9 cellular contexts compared by ENCODE assay signal in genomic region chr3:94036909-94037507, GRCh38. TPM values are rescaled to one million over a fixed set of nuclear protein-coding genes. Genes with fewer than 3 reads are reported as not detected.
DNase-seq lines count a peak whose midpoint lies in the region; ATAC-seq, FAIRE-seq and TF ChIP-seq lines count a peak whose summit lies in the region.
"Had no signal": no experiment of that assay in that cellular context is flagged by ENCODE, and none has a peak within 500 bp of the region (broad histone marks: within the 10 kb centered on the region; RNA-seq: fewer than 3 reads in every experiment).

No MANE protein-coding gene starts in this region.

- no peak for TF ChIP-seq POLR2A in HepG2 (IDR thresholded peaks at IDR 0.05; ENCODE audit: insufficient read depth in 1 of 2, low read depth in 2 of 2, low read length in 2 of 2)

- TF ChIP-seq EP300 in HepG2 (IDR thresholded peaks at IDR 0.05; ENCODE audit: low read depth in 2 of 2, low read length in 2 of 2) (no peak), HepG2 (CRISPR knock-in tag; IDR thresholded peaks at IDR 0.05; ENCODE audit: borderline replicate concordance) (no peak)

- no peaks in the 10 kb centered on the region for H3K36me3 Mint-ChIP-seq in activated T-helper 2 cell treated with anti-CD3 and anti-CD28 coated beads, Interferon-gamma antibody, Interleukin-2, Interleukin-4, amounts not matched to agents 10 μg/mL and 5 μg/mL and 100 μg/mL, durations not matched to agents 14 hours and 24 hours and 36 hours (ENCODE audit: low read depth)

- H2AFZ ChIP-seq in HepG2 (ENCODE audit: low read length): no peak overlapping the region

- H3K4me3 Mint-ChIP-seq in activated T-helper 2 cell treated with anti-CD3 and anti-CD28 coated beads, Interferon-gamma antibody, Interleukin-2, Interleukin-4, amounts not matched to agents 10 μg/mL and 5 μg/mL and 100 μg/mL, durations not matched to agents 14 hours and 24 hours and 36 hours (ENCODE audit: low read depth): no peak overlapping the region

- H3K4me1 Mint-ChIP-seq in activated T-helper 2 cell treated with anti-CD3 and anti-CD28 coated beads, Interferon-gamma antibody, Interleukin-2, Interleukin-4, amounts not matched to agents 10 μg/mL and 5 μg/mL and 100 μg/mL, durations not matched to agents 14 hours and 24 hours and 36 hours (ENCODE audit: low read depth): no peaks in the 10 kb centered on the region

- TF ChIP-seq RAD21 in HepG2 (CRISPR knock-in tag; IDR thresholded peaks at IDR 0.05): no peak

- H3K4me3 ChIP-seq in HepG2 (replicated peaks in 1 of 3; ENCODE audit: insufficient read depth in 1 of 3, low read depth in 2 of 3, low read length in 3 of 3): no peak overlapping the region

- no peaks in the 10 kb centered on the region for H3K27me3 Mint-ChIP-seq in activated T-helper 2 cell treated with anti-CD3 and anti-CD28 coated beads, Interferon-gamma antibody, Interleukin-2, Interleukin-4, amounts not matched to agents 10 μg/mL and 5 μg/mL and 100 μg/mL, durations not matched to agents 14 hours and 24 hours and 36 hours (ENCODE audit: low read depth)

- H3K27ac ChIP-seq in HepG2 (ENCODE audit: extremely low read length, insufficient read depth, low read length): no peak overlapping the region

- POLR2A ChIA-PET in HepG2 (lab: Yijun Ruan, JAX): interaction anchor here (1.0 to 1.1 kb wide), 2 partner anchors 26 to 63 kb away, joined by 3 to 5 read pairs; partner anchors contain the start of genes DHFR2 and NSUN3

- WGBS in HepG2 (ENCODE audit: low lambda C conversion rate): 71% methylated on average over 3 of the region's 3 CpGs

- H3K27ac Mint-ChIP-seq in activated T-helper 2 cell treated with anti-CD3 and anti-CD28 coated beads, Interferon-gamma antibody, Interleukin-2, Interleukin-4, amounts not matched to agents 10 μg/mL and 5 μg/mL and 100 μg/mL, durations not matched to agents 14 hours and 24 hours and 36 hours: no peak overlapping the region

- DNase-seq in D341Med (ENCODE audit: low spot score) (peak; percentile 37), HuH-7 (ENCODE audit: low spot score) (peak; percentile 74), astrocyte of the hippocampus (ENCODE audit: low read depth, low spot score) (peak; percentile 20), HepG2 (ENCODE audit: low spot score) (peak; percentile 29), omental fat pad (ENCODE audit: low spot score) (no peak), NCI-H187 treated with DMSO at 0.1 percent for 48 hours (lab: John Stamatoyannopoulos, UW) (no peak)
- no peak for DNase-seq in activated T-helper 2 cell treated with anti-CD3 and anti-CD28 coated beads, Interferon-gamma antibody, Interleukin-2, Interleukin-4, amounts not matched to agents 10 μg/mL and 5 μg/mL and 100 μg/mL, durations not matched to agents 14 hours and 24 hours and 36 hours (ENCODE audit: low spot score)

- no peaks in the 10 kb centered on the region for H3K4me1 ChIP-seq in HepG2 (ENCODE audit: insufficient read depth, low read length)

- H3K9me3 Mint-ChIP-seq in activated T-helper 2 cell treated with anti-CD3 and anti-CD28 coated beads, Interferon-gamma antibody, Interleukin-2, Interleukin-4, amounts not matched to agents 10 μg/mL and 5 μg/mL and 100 μg/mL, durations not matched to agents 14 hours and 24 hours and 36 hours: no peaks in the 10 kb centered on the region

- no peaks in the 10 kb centered on the region for H3K27me3 ChIP-seq in HepG2 (ENCODE audit: control insufficient read depth in 1 of 2, insufficient read depth in 2 of 2, low read length in 2 of 2)

- in situ Hi-C loops in HepG2 (cut with HindIII; ENCODE audit: extremely low pct_ligation_motif_present, low pct_unique_long_range_greater_than_20kb): no loop called here

- intact Hi-C loops in HepG2 (cut with micrococcal nuclease; ENCODE audit: unreplicated experiment): no loop called here
- intact Hi-C loops in activated T-helper 2 cell treated with anti-CD3 and anti-CD28 coated beads, Interferon-gamma antibody, Interleukin-2, Interleukin-4, amounts not matched to agents 10 μg/mL and 5 μg/mL and 100 μg/mL, durations not matched to agents 14 hours and 24 hours and 36 hours (cut with micrococcal nuclease): loop anchor here (2.0 kb wide), 1 partner anchor 24 kb away; no protein-coding TSS in a partner anchor

- no peaks in the 10 kb centered on the region for H3K9me3 ChIP-seq in HepG2 (ENCODE audit: low read length)

- TF ChIP-seq CTCF in HepG2 (CRISPR knock-in tag; IDR thresholded peaks at IDR 0.05) (peak; percentile 51), omental fat pad (IDR thresholded peaks at IDR 0.05) (no peak)

- no peaks in the 10 kb centered on the region for H3K36me3 ChIP-seq in HepG2 (replicated peaks in 1 of 2; ENCODE audit: control insufficient read depth in 1 of 2, insufficient read depth in 2 of 2, low read length in 2 of 2)

- H3K79me2 ChIP-seq in HepG2 (ENCODE audit: insufficient read depth, low read length): no peaks in the 10 kb centered on the region

- no peak overlapping the region for H3K4me2 ChIP-seq in HepG2 (ENCODE audit: low read depth, low read length)

- ATAC-seq in GM19328 (IDR thresholded peaks at IDR 0.05; ENCODE audit: unreplicated experiment): peak; percentile 72
- ATAC-seq in HepG2: peak; percentile 94
- no peak for ATAC-seq in omental fat pad (ENCODE audit: low FRiP score)

- H3K9ac ChIP-seq in HepG2 (ENCODE audit: insufficient read depth, low read depth, low read length): no peak overlapping the region

- FAIRE-seq in HepG2 (lab: Jason Lieb, UNC): peak; percentile 68

- no TSS peak for BruUV-seq in HepG2 (replicated peaks; lab: Mats Ljungman, UMichigan)

- no peaks in the 10 kb centered on the region for H4K20me1 ChIP-seq in HepG2 (ENCODE audit: insufficient read depth, low read length)

- CTCF ChIA-PET in HepG2 (lab: Yijun Ruan, JAX; ENCODE audit: low intra/inter-chr PET ratio, low total read pairs): interaction anchor here (1.2 to 1.3 kb wide), 2 partner anchors 32 to 567 kb away, joined by 3 to 4 read pairs; no protein-coding TSS in a partner anchor

RNA-seq across cellular contexts. Expression of gene STX19, which starts 8.6 kb away (rescaled TPM):
- not detected in 2 replicates for total RNA-seq in HepG2 (2016; rRNA removed; fragmentation: Illumina TruSeq; extraction: Trizol)
- not detected in 2 replicates for total RNA-seq in HepG2 (2016; cell fraction: cytosol; rRNA removed; fragmentation: Illumina TruSeq; extraction: Trizol; ENCODE audit: low read depth)
- total RNA-seq in HepG2 (2016; cell fraction: insoluble cytoplasmic fraction; rRNA removed; fragmentation: Illumina TruSeq; extraction: Trizol): not detected in 2 replicates
- not detected in 2 replicates for total RNA-seq in HepG2 (2016; cell fraction: membrane; rRNA removed; fragmentation: Illumina TruSeq; extraction: Trizol)
- total RNA-seq in HepG2 (2016; cell fraction: nucleus; rRNA removed; fragmentation: Illumina TruSeq; extraction: Trizol): not detected in 2 replicates
- not detected in 2 replicates for polyA plus RNA-seq in HepG2 (2011; rRNA removed)
- polyA plus RNA-seq in HepG2 (2011; cell fraction: cytosol; rRNA removed): not detected in 2 replicates
- not detected in 2 replicates for polyA plus RNA-seq in HepG2 (2011; cell fraction: nucleus; rRNA removed)
- polyA plus RNA-seq in HepG2 (2012): 0.12 TPM in 1 of 2 replicates, not detected in the other
- not detected in 2 replicates for polyA plus RNA-seq in HepG2 (2016; cell fraction: cytosol; fragmentation: Illumina TruSeq; extraction: Trizol; ENCODE audit: low read depth)
- not detected in 2 replicates for polyA plus RNA-seq in HepG2 (2016; cell fraction: insoluble cytoplasmic fraction; fragmentation: Illumina TruSeq; extraction: Trizol; ENCODE audit: low read depth)
- not detected in 2 replicates for polyA plus RNA-seq in HepG2 (2016; cell fraction: membrane; fragmentation: Illumina TruSeq; extraction: Trizol; ENCODE audit: low read depth)
- not detected in 2 replicates for polyA plus RNA-seq in HepG2 (2016; cell fraction: nucleus; fragmentation: Illumina TruSeq; extraction: Trizol; ENCODE audit: insufficient read depth, low read depth)
- polyA minus RNA-seq in HepG2 (2011; rRNA and poly(A)+ RNA removed; ENCODE audit: low replicate concordance): not detected in 2 replicates
- not detected in 2 replicates for polyA minus RNA-seq in HepG2 (2011; cell fraction: cytosol; rRNA and poly(A)+ RNA removed)
- polyA minus RNA-seq in HepG2 (2011; cell fraction: nucleus; rRNA and poly(A)+ RNA removed): not detected in 2 replicates
- total RNA-seq in activated T-helper 2 cell treated with anti-CD3 and anti-CD28 coated beads, Interferon-gamma antibody, Interleukin-2, Interleukin-4, amounts not matched to agents 10 μg/mL and 5 μg/mL and 100 μg/mL, durations not matched to agents 14 hours and 24 hours and 36 hours: not detected in 2 replicates
- not detected for total RNA-seq in omental fat pad
- total RNA-seq: activated CD8-positive, alpha-beta memory T cell treated with anti-CD3 and anti-CD28 coated beads for 36 hours had no signal

RNA-seq across cellular contexts. Expression of gene DHFR2, which starts 25.7 kb away (rescaled TPM):
- total RNA-seq in HepG2 (2016; rRNA removed; fragmentation: Illumina TruSeq; extraction: Trizol) (3.1 and 4.6 TPM in 2 replicates), omental fat pad (1 to 10 TPM; 2.8 to 4.9 (median 3.6) TPM)
- total RNA-seq in HepG2 (2016; cell fraction: cytosol; rRNA removed; fragmentation: Illumina TruSeq; extraction: Trizol; ENCODE audit: low read depth): 0.35 and 0.40 TPM in 2 replicates
- 3.1 and 4.0 TPM in 2 replicates for total RNA-seq in HepG2 (2016; cell fraction: insoluble cytoplasmic fraction; rRNA removed; fragmentation: Illumina TruSeq; extraction: Trizol)
- 1.1 and 1.5 TPM in 2 replicates for total RNA-seq in HepG2 (2016; cell fraction: membrane; rRNA removed; fragmentation: Illumina TruSeq; extraction: Trizol)
- 3.9 and 4.0 TPM in 2 replicates for total RNA-seq in HepG2 (2016; cell fraction: nucleus; rRNA removed; fragmentation: Illumina TruSeq; extraction: Trizol)
- 1.4 and 1.8 TPM in 2 replicates for polyA plus RNA-seq in HepG2 (2011; rRNA removed)
- 0.78 and 1.1 TPM in 2 replicates for polyA plus RNA-seq in HepG2 (2011; cell fraction: cytosol; rRNA removed)
- polyA plus RNA-seq in HepG2 (2011; cell fraction: nucleus; rRNA removed): 0.68 and 0.95 TPM in 2 replicates
- 2.8 and 2.9 TPM in 2 replicates for polyA plus RNA-seq in HepG2 (2012)
- polyA plus RNA-seq in HepG2 (2016; cell fraction: cytosol; fragmentation: Illumina TruSeq; extraction: Trizol; ENCODE audit: low read depth): 0.07 and 0.23 TPM in 2 replicates
- 2.3 and 3.2 TPM in 2 replicates for polyA plus RNA-seq in HepG2 (2016; cell fraction: insoluble cytoplasmic fraction; fragmentation: Illumina TruSeq; extraction: Trizol; ENCODE audit: low read depth)
- 0.55 and 0.68 TPM in 2 replicates for polyA plus RNA-seq in HepG2 (2016; cell fraction: membrane; fragmentation: Illumina TruSeq; extraction: Trizol; ENCODE audit: low read depth)
- polyA plus RNA-seq in HepG2 (2016; cell fraction: nucleus; fragmentation: Illumina TruSeq; extraction: Trizol; ENCODE audit: insufficient read depth, low read depth): 4.0 TPM in 2 replicates
- polyA minus RNA-seq in HepG2 (2011; rRNA and poly(A)+ RNA removed; ENCODE audit: low replicate concordance): 1.3 and 1.7 TPM in 2 replicates
- 1.5 and 1.8 TPM in 2 replicates for polyA minus RNA-seq in HepG2 (2011; cell fraction: cytosol; rRNA and poly(A)+ RNA removed)
- 5.0 and 6.6 TPM in 2 replicates for polyA minus RNA-seq in HepG2 (2011; cell fraction: nucleus; rRNA and poly(A)+ RNA removed)
- total RNA-seq in activated T-helper 2 cell treated with anti-CD3 and anti-CD28 coated beads, Interferon-gamma antibody, Interleukin-2, Interleukin-4, amounts not matched to agents 10 μg/mL and 5 μg/mL and 100 μg/mL, durations not matched to agents 14 hours and 24 hours and 36 hours: 10.0 and 11.1 TPM in 2 replicates

RNA-seq across cellular contexts. Expression of gene NSUN3, which starts 25.9 kb away (rescaled TPM):
- 10.6 and 12.4 TPM in 2 replicates for total RNA-seq in HepG2 (2016; rRNA removed; fragmentation: Illumina TruSeq; extraction: Trizol)
- total RNA-seq in HepG2 (2016; cell fraction: cytosol; rRNA removed; fragmentation: Illumina TruSeq; extraction: Trizol; ENCODE audit: low read depth): 1.8 and 2.6 TPM in 2 replicates
- total RNA-seq in HepG2 (2016; cell fraction: insoluble cytoplasmic fraction; rRNA removed; fragmentation: Illumina TruSeq; extraction: Trizol): 9.4 and 12.2 TPM in 2 replicates
- total RNA-seq in HepG2 (2016; cell fraction: membrane; rRNA removed; fragmentation: Illumina TruSeq; extraction: Trizol): 3.2 and 3.7 TPM in 2 replicates
- total RNA-seq in HepG2 (2016; cell fraction: nucleus; rRNA removed; fragmentation: Illumina TruSeq; extraction: Trizol): 17.1 and 23.0 TPM in 2 replicates
- 3.2 and 3.6 TPM in 2 replicates for polyA plus RNA-seq in HepG2 (2011; rRNA removed)
- 1.7 and 2.3 TPM in 2 replicates for polyA plus RNA-seq in HepG2 (2011; cell fraction: cytosol; rRNA removed)
- polyA plus RNA-seq in HepG2 (2011; cell fraction: nucleus; rRNA removed): 2.4 and 2.5 TPM in 2 replicates
- 4.1 and 4.2 TPM in 2 replicates for polyA plus RNA-seq in HepG2 (2012)
- polyA plus RNA-seq in HepG2 (2016; cell fraction: cytosol; fragmentation: Illumina TruSeq; extraction: Trizol; ENCODE audit: low read depth): 0.26 and 0.83 TPM in 2 replicates
- 8.8 and 9.8 TPM in 2 replicates for polyA plus RNA-seq in HepG2 (2016; cell fraction: insoluble cytoplasmic fraction; fragmentation: Illumina TruSeq; extraction: Trizol; ENCODE audit: low read depth)
- polyA plus RNA-seq in HepG2 (2016; cell fraction: membrane; fragmentation: Illumina TruSeq; extraction: Trizol; ENCODE audit: low read depth): 0.47 and 1.3 TPM in 2 replicates
- polyA plus RNA-seq in HepG2 (2016; cell fraction: nucleus; fragmentation: Illumina TruSeq; extraction: Trizol; ENCODE audit: insufficient read depth, low read depth): 5.3 and 6.2 TPM in 2 replicates
- polyA minus RNA-seq in HepG2 (2011; rRNA and poly(A)+ RNA removed; ENCODE audit: low replicate concordance): 8.0 and 14.5 TPM in 2 replicates
- 3.4 and 4.0 TPM in 2 replicates for polyA minus RNA-seq in HepG2 (2011; cell fraction: cytosol; rRNA and poly(A)+ RNA removed)
- polyA minus RNA-seq in HepG2 (2011; cell fraction: nucleus; rRNA and poly(A)+ RNA removed): 31.7 and 41.6 TPM in 2 replicates
- total RNA-seq in activated T-helper 2 cell treated with anti-CD3 and anti-CD28 coated beads, Interferon-gamma antibody, Interleukin-2, Interleukin-4, amounts not matched to agents 10 μg/mL and 5 μg/mL and 100 μg/mL, durations not matched to agents 14 hours and 24 hours and 36 hours: 20.4 and 21.4 TPM in 2 replicates
- total RNA-seq in omental fat pad: 10 to 100 TPM in 2 of 4 donors, 1 to 10 TPM in 2; 5.6 to 10.2 (median 9.1) TPM

RNA-seq across cellular contexts. Expression of gene ARL13B, which starts 57.1 kb away (rescaled TPM):
- total RNA-seq in HepG2 (2016; rRNA removed; fragmentation: Illumina TruSeq; extraction: Trizol) (9.6 and 12.7 TPM in 2 replicates), omental fat pad (10 to 100 TPM in 3 of 4 donors, 1 to 10 TPM in 1; 6.8 to 14.5 (median 12.1) TPM)
- total RNA-seq in HepG2 (2016; cell fraction: cytosol; rRNA removed; fragmentation: Illumina TruSeq; extraction: Trizol; ENCODE audit: low read depth): 16.9 and 22.2 TPM in 2 replicates
- 10.0 and 11.7 TPM in 2 replicates for total RNA-seq in HepG2 (2016; cell fraction: insoluble cytoplasmic fraction; rRNA removed; fragmentation: Illumina TruSeq; extraction: Trizol)
- 4.1 and 5.4 TPM in 2 replicates for total RNA-seq in HepG2 (2016; cell fraction: membrane; rRNA removed; fragmentation: Illumina TruSeq; extraction: Trizol)
- 7.1 and 8.3 TPM in 2 replicates for total RNA-seq in HepG2 (2016; cell fraction: nucleus; rRNA removed; fragmentation: Illumina TruSeq; extraction: Trizol)
- 1.6 and 2.2 TPM in 2 replicates for polyA plus RNA-seq in HepG2 (2011; rRNA removed)
- 1.5 and 2.6 TPM in 2 replicates for polyA plus RNA-seq in HepG2 (2011; cell fraction: cytosol; rRNA removed)
- 1.1 and 1.5 TPM in 2 replicates for polyA plus RNA-seq in HepG2 (2011; cell fraction: nucleus; rRNA removed)
- 3.0 and 3.2 TPM in 2 replicates for polyA plus RNA-seq in HepG2 (2012)
- 0.16 and 0.32 TPM in 2 replicates for polyA plus RNA-seq in HepG2 (2016; cell fraction: cytosol; fragmentation: Illumina TruSeq; extraction: Trizol; ENCODE audit: low read depth)
- polyA plus RNA-seq in HepG2 (2016; cell fraction: insoluble cytoplasmic fraction; fragmentation: Illumina TruSeq; extraction: Trizol; ENCODE audit: low read depth): 11.0 and 11.4 TPM in 2 replicates
- polyA plus RNA-seq in HepG2 (2016; cell fraction: membrane; fragmentation: Illumina TruSeq; extraction: Trizol; ENCODE audit: low read depth): 0.80 and 1.2 TPM in 2 replicates
- 6.5 and 8.1 TPM in 2 replicates for polyA plus RNA-seq in HepG2 (2016; cell fraction: nucleus; fragmentation: Illumina TruSeq; extraction: Trizol; ENCODE audit: insufficient read depth, low read depth)
- polyA minus RNA-seq in HepG2 (2011; rRNA and poly(A)+ RNA removed; ENCODE audit: low replicate concordance): 3.2 and 4.0 TPM in 2 replicates
- polyA minus RNA-seq in HepG2 (2011; cell fraction: cytosol; rRNA and poly(A)+ RNA removed): 3.1 and 4.7 TPM in 2 replicates
- polyA minus RNA-seq in HepG2 (2011; cell fraction: nucleus; rRNA and poly(A)+ RNA removed): 2.4 and 3.7 TPM in 2 replicates
- total RNA-seq in activated T-helper 2 cell treated with anti-CD3 and anti-CD28 coated beads, Interferon-gamma antibody, Interleukin-2, Interleukin-4, amounts not matched to agents 10 μg/mL and 5 μg/mL and 100 μg/mL, durations not matched to agents 14 hours and 24 hours and 36 hours: 13.4 and 17.4 TPM in 2 replicates

Comparison
In these comparisons a context has a peak if more than half of its experiments do, and no peak if none do; other contexts are left out.
1. DNase-seq: peak in D341Med (single experiment), HuH-7 (single experiment), astrocyte of the hippocampus (single experiment) and HepG2 (single experiment); none in activated T-helper 2 cell treated with anti-CD3 and anti-CD28 coated beads, Interferon-gamma antibody, Interleukin-2, Interleukin-4, amounts not matched to agents 10 μg/mL and 5 μg/mL and 100 μg/mL, durations not matched to agents 14 hours and 24 hours and 36 hours (single experiment), omental fat pad (single experiment) and NCI-H187 treated with DMSO at 0.1 percent for 48 hours (single experiment).